ENCODE assay signal across 8 cellular contexts in genomic region chr1:246579818-246580217, GRCh38. TPM values are rescaled to one million over a fixed set of nuclear protein-coding genes. Genes with fewer than 3 reads are reported as not detected.
A peak's percentile ranks its signal among the peaks of the same experiment; 100 is the strongest.
DNase-seq lines count a peak whose midpoint lies in the region; ATAC-seq and TF ChIP-seq lines count a peak whose summit lies in the region.

No MANE protein-coding gene starts in this region.

- H3K4me1 ChIP-seq in heart right ventricle: peaks cover 10 to 81% (median 66%) of the 10 kb centered on the region in 9 donors
- peaks cover 3 to 62% (median 29%) of the 10 kb centered on the region in 3 donors for H3K4me1 ChIP-seq in esophagus squamous epithelium
- peaks cover 0 to 48% (median 2%) of the 10 kb centered on the region in 4 donors for H3K4me1 ChIP-seq in Peyer's patch

- WGBS in heart right ventricle, 2 donors: 5 to 19% methylated on average over 3 of the region's 3 CpGs
- WGBS in esophagus squamous epithelium, 2 donors: 38 to 71% methylated on average over 3 of the region's 3 CpGs

- H3K4me3 ChIP-seq in GM12864 (ENCODE audit: low read depth, low read length) (no peak overlapping the region; the same call in 1 of the 2 replicates), heart right ventricle (no peak overlapping the region), esophagus squamous epithelium (no peak overlapping the region), Peyer's patch (no peak overlapping the region)

- H3K27ac ChIP-seq in heart right ventricle (peak overlapping the region; percentile 20 to 68 (median 48)), esophagus squamous epithelium (peak overlapping the region in 2 of 4 donors; percentile 77 to 82), Peyer's patch (peak overlapping the region in 1 of 4 donors; percentile 84)

- H3K27me3 ChIP-seq in heart right ventricle (no peaks in the 10 kb centered on the region), esophagus squamous epithelium (no peaks in the 10 kb centered on the region), Peyer's patch (no peaks in the 10 kb centered on the region)

- DNase-seq in GM12864 (ENCODE audit: low read depth) (peak; percentile 35), heart right ventricle (no peak), esophagus squamous epithelium (lab: John Stamatoyannopoulos, UW) (no peak), KG1 (lab: John Stamatoyannopoulos, UW) (no peak), C1 segment of cervical spinal cord (lab: John Stamatoyannopoulos, UW) (no peak), Peyer's patch (no peak)

- H3K9me3 ChIP-seq in heart right ventricle (no peaks in the 10 kb centered on the region), esophagus squamous epithelium (no peaks in the 10 kb centered on the region), Peyer's patch (no peaks in the 10 kb centered on the region)

- no peak for TF ChIP-seq POLR2A in esophagus squamous epithelium (IDR thresholded peaks at IDR 0.05)
- TF ChIP-seq POLR2A in Peyer's patch (IDR thresholded peaks at IDR 0.05): no peak

- TF ChIP-seq CTCF in GM12864 (IDR thresholded peaks at IDR 0.05; ENCODE audit: low read depth, low read length, missing control alignments): no peak
- no peak for TF ChIP-seq CTCF in heart right ventricle (IDR thresholded peaks at IDR 0.05)
- no peak for TF ChIP-seq CTCF in esophagus squamous epithelium (IDR thresholded peaks at IDR 0.05)
- TF ChIP-seq CTCF in Peyer's patch (IDR thresholded peaks at IDR 0.05): no peak

- peaks cover 0 to 10% (median 0%) of the 10 kb centered on the region in 9 donors for H3K36me3 ChIP-seq in heart right ventricle
- H3K36me3 ChIP-seq in esophagus squamous epithelium: no peaks in the 10 kb centered on the region
- no peaks in the 10 kb centered on the region for H3K36me3 ChIP-seq in Peyer's patch

- intact Hi-C loops in heart right ventricle (cut with DNase I) (no loop called here), esophagus squamous epithelium (cut with DNase I) (no loop called here)

- ATAC-seq in GM21526 (IDR thresholded peaks at IDR 0.05; ENCODE audit: low FRiP score, unreplicated experiment): peak; percentile 79
- ATAC-seq in HG03558 (IDR thresholded peaks at IDR 0.05; ENCODE audit: extremely low read depth, unreplicated experiment): peak; percentile 64
- peak in 4 of 8 donors; percentile 45 to 52 (median 49) for ATAC-seq in heart right ventricle

RNA-seq across cellular contexts. Expression of gene CNST, which starts 13.6 kb away (rescaled TPM):
- total RNA-seq in heart right ventricle: 10 to 100 TPM; 13.1 to 24.4 (median 15.4) TPM
- 1 to 10 TPM; 5.6 to 6.6 TPM for polyA plus RNA-seq in heart right ventricle
- total RNA-seq in esophagus squamous epithelium: 10 to 100 TPM in 2 of 4 donors, 1 to 10 TPM in 2; 7.5 to 31.5 (median 12.4) TPM
- total RNA-seq in Peyer's patch: 10 to 100 TPM; 62.0 to 75.7 (median 69.8) TPM

RNA-seq across cellular contexts. Expression of gene TFB2M, which starts 13.8 kb away (rescaled TPM):
- total RNA-seq in heart right ventricle: 10 to 100 TPM; 10.1 to 16.5 (median 13.6) TPM
- 1 to 10 TPM; 2.9 to 9.9 TPM for polyA plus RNA-seq in heart right ventricle
- 10 to 100 TPM in 3 of 4 donors, 1 to 10 TPM in 1; 6.2 to 17.7 (median 12.4) TPM for total RNA-seq in esophagus squamous epithelium
- 1 to 10 TPM; 5.6 to 8.4 (median 6.5) TPM for total RNA-seq in Peyer's patch
